In the genomic region with DNA sequence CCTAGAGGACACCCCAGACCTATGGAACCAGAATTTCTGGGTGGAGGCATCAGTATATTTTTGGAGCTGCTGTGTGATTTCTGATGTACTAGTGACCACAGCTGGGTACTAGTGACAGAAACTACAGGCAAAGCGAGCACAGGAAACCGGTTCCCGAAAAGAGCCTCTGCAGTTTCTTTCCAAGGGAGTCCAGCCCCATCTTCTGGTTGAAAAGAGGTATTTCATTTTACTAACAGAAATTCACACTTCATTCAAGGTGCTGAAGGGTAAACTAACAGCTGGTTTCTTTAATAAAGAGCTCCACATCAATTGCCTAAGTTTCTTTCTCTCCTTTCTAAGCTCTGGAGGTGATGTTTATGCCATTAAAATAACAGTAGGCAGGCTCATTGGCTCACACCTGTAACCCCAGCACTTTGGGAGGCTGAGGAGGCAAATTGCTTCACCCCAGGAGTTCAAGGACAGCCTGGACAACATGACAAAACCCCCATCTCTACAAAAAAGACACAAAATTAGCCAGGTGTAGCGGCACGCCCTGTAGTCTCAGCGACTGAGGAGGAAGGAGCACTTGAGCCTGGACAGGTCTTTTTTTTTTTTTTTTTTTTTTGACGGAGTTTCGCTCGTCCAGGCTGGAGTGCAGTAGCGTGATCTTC, we compare ENCODE assay signal across 8 cellular contexts. TPM values are rescaled to one million over a fixed set of nuclear protein-coding genes. Genes with fewer than 3 reads are reported as not detected.
A peak's percentile ranks its signal among the peaks of the same experiment; 100 is the strongest.
DNase-seq lines count a peak whose midpoint lies in the region; ATAC-seq, FAIRE-seq and TF ChIP-seq lines count a peak whose summit lies in the region.

No MANE protein-coding gene starts in this region.

- no peaks in the 10 kb centered on the region for H3K9me3 Mint-ChIP-seq in activated T-cell treated with anti-CD3 and anti-CD28 coated beads, Interleukin-2, amount 50 U/mL, for 24 hours
- H3K9me3 Mint-ChIP-seq in neural crest cell = no peaks in the 10 kb centered on the region

- FAIRE-seq in TTC549 (lab: Jason Lieb, UNC) = peak; percentile 82

- peaks cover 2% of the 10 kb centered on the region for H3K4me1 Mint-ChIP-seq in activated T-cell treated with anti-CD3 and anti-CD28 coated beads, Interleukin-2, amount 50 U/mL, for 24 hours (ENCODE audit: low read depth)
- H3K4me1 Mint-ChIP-seq in neural crest cell = no peaks in the 10 kb centered on the region

- no peak overlapping the region for H3K4me2 ChIP-seq in fibroblast of lung (ENCODE audit: extremely low read depth, insufficient read depth, low read length)

- H3K4me3 Mint-ChIP-seq in activated T-cell treated with anti-CD3 and anti-CD28 coated beads, Interleukin-2, amount 50 U/mL, for 24 hours = no peak overlapping the region
- H3K4me3 Mint-ChIP-seq in neural crest cell = no peak overlapping the region

- no peaks in the 10 kb centered on the region for H3K79me2 ChIP-seq in fibroblast of lung (ENCODE audit: control insufficient read depth, insufficient read depth, low read length)

- H4K20me1 ChIP-seq in fibroblast of lung (ENCODE audit: control insufficient read depth, extremely low read depth, insufficient read depth, low read length) = no peaks in the 10 kb centered on the region

- no peak overlapping the region for H3K9ac ChIP-seq in fibroblast of lung (ENCODE audit: insufficient read depth, low read length)

- no peaks in the 10 kb centered on the region for H3K9me3 ChIP-seq in fibroblast of lung (ENCODE audit: control insufficient read depth, insufficient read depth, low read depth, low read length)

- peaks cover 73% of the 10 kb centered on the region for H3K36me3 Mint-ChIP-seq in activated T-cell treated with anti-CD3 and anti-CD28 coated beads, Interleukin-2, amount 50 U/mL, for 24 hours (ENCODE audit: low read depth)
- H3K36me3 Mint-ChIP-seq in neural crest cell (ENCODE audit: low read depth) = peaks cover 8% of the 10 kb centered on the region

- peak; percentile 8 for DNase-seq in activated T-cell treated with anti-CD3 and anti-CD28 coated beads for 4 hours
- no peak for DNase-seq in activated T-cell treated with anti-CD3 and anti-CD28 coated beads, Interleukin-2, amount 50 U/mL, for 24 hours
- peak; percentile 55 for DNase-seq in KBM-7
- DNase-seq in fibroblast of lung (ENCODE audit: low read depth in 2 of 2) = peak; percentile 37 to 71
- DNase-seq in neural crest cell (ENCODE audit: low read depth, low spot score) = no peak

- peaks cover 9% of the 10 kb centered on the region for H3K36me3 ChIP-seq in fibroblast of lung (ENCODE audit: control insufficient read depth, insufficient read depth, low read length)

- in situ Hi-C loops in KBM-7 (cut with MboI; ENCODE audit: low pct_unique_long_range_greater_than_20kb, low sequenced_read_pairs) = no loop called here

- ATAC-seq in GM21825 (IDR thresholded peaks at IDR 0.05; ENCODE audit: unreplicated experiment) = no peak
- no peak for ATAC-seq in HG02938 (IDR thresholded peaks at IDR 0.05; ENCODE audit: unreplicated experiment)

- no peaks in the 10 kb centered on the region for H3K4me1 ChIP-seq in fibroblast of lung (ENCODE audit: control insufficient read depth, extremely low read depth, insufficient read depth, low read length)

- no peaks in the 10 kb centered on the region for H3K27me3 ChIP-seq in fibroblast of lung (ENCODE audit: control insufficient read depth, insufficient read depth, low read length)

- no peak overlapping the region for H2AFZ ChIP-seq in fibroblast of lung (ENCODE audit: low read length)

- no peak overlapping the region for H3K27ac ChIP-seq in fibroblast of lung (ENCODE audit: insufficient read depth, low read length)

- no peak overlapping the region for H3K4me3 ChIP-seq in fibroblast of lung (replicated peaks in 1 of 4; ENCODE audit: control extremely low read depth in 1 of 4, insufficient read depth in 1 of 4, low read depth in 3 of 4, low read length in 4 of 4)

- TF ChIP-seq CTCF in fibroblast of lung (conservative IDR thresholded peaks at IDR 0.05 in 1 of 2, IDR thresholded peaks at IDR 0.05 in 1 of 2; ENCODE audit: low read depth in 1 of 2, low read length in 2 of 2) (peak; percentile 59 to 60), neural crest cell (conservative IDR thresholded peaks at IDR 0.05) (peak; percentile 75)

- no peaks in the 10 kb centered on the region for H3K27me3 Mint-ChIP-seq in activated T-cell treated with anti-CD3 and anti-CD28 coated beads, Interleukin-2, amount 50 U/mL, for 24 hours
- H3K27me3 Mint-ChIP-seq in neural crest cell (ENCODE audit: low read depth) = no peaks in the 10 kb centered on the region

- H3K27ac Mint-ChIP-seq in activated T-cell treated with anti-CD3 and anti-CD28 coated beads, Interleukin-2, amount 50 U/mL, for 24 hours = no peak overlapping the region
- no peak overlapping the region for H3K27ac Mint-ChIP-seq in neural crest cell (ENCODE audit: unreplicated experiment)

RNA-seq across cellular contexts. Expression of a gene that starts 22.0 kb away (rescaled TPM):
- total RNA-seq in fibroblast of lung (34.4 and 35.5 TPM in 2 replicates), neural crest cell (26.1 and 28.5 TPM in 2 replicates)
- 5.3 and 6.5 TPM in 2 replicates for polyA plus RNA-seq in fibroblast of lung
- 11.6 and 13.5 TPM in 2 replicates for polyA plus RNA-seq in fibroblast of lung (2012)
- 5.3 and 7.2 TPM in 2 replicates for polyA minus RNA-seq in fibroblast of lung (ENCODE audit: low replicate concordance)

RNA-seq across cellular contexts. Expression of a gene that starts 33.1 kb away (rescaled TPM):
- total RNA-seq in fibroblast of lung (12.3 and 13.7 TPM in 2 replicates), neural crest cell (32.6 and 33.5 TPM in 2 replicates)
- polyA plus RNA-seq in fibroblast of lung = 10.0 and 12.1 TPM in 2 replicates
- polyA plus RNA-seq in fibroblast of lung (2012) = 13.9 and 15.9 TPM in 2 replicates
- 12.3 and 13.7 TPM in 2 replicates for polyA minus RNA-seq in fibroblast of lung (ENCODE audit: low replicate concordance)

RNA-seq across cellular contexts. Expression of a gene that starts 44.0 kb away (rescaled TPM):
- total RNA-seq in fibroblast of lung (39.3 and 44.9 TPM in 2 replicates), neural crest cell (18.8 and 19.0 TPM in 2 replicates)
- polyA plus RNA-seq in fibroblast of lung = 11.7 and 12.8 TPM in 2 replicates
- polyA plus RNA-seq in fibroblast of lung (2012) = 22.0 and 22.8 TPM in 2 replicates
- polyA minus RNA-seq in fibroblast of lung (ENCODE audit: low replicate concordance) = 32.6 and 38.3 TPM in 2 replicates

RNA-seq across cellular contexts. Expression of a gene that starts 55.0 kb away (rescaled TPM):
- 29.0 and 35.2 TPM in 2 replicates for total RNA-seq in fibroblast of lung
- polyA plus RNA-seq in fibroblast of lung = 31.8 and 47.2 TPM in 2 replicates
- polyA plus RNA-seq in fibroblast of lung (2012) = 48.3 and 50.4 TPM in 2 replicates
- polyA minus RNA-seq in fibroblast of lung (ENCODE audit: low replicate concordance) = 46.8 and 48.4 TPM in 2 replicates
- total RNA-seq in neural crest cell = 82.5 and 86.6 TPM in 2 replicates

Comparison
In these comparisons a context has a peak if more than half of its experiments do, and no peak if none do; other contexts are left out.
1. DNase-seq: peak in activated T-cell treated with anti-CD3 and anti-CD28 coated beads for 4 hours (single experiment), KBM-7 (single experiment) and fibroblast of lung (2 of 2); none in activated T-cell treated with anti-CD3 and anti-CD28 coated beads, Interleukin-2, amount 50 U/mL, for 24 hours (single experiment) and neural crest cell (single experiment).